ENCODE assay signal across 2 cellular contexts in genomic region chr11:40877256-40877655, GRCh38.
A peak's percentile ranks its signal among the peaks of the same experiment; 100 is the strongest.
TF ChIP-seq lines count a peak whose summit lies in the region.

No MANE protein-coding gene starts in this region.

TF ChIP-seq in SK-N-SH, 30 proteins besides CTCF, POLR2A, EP300 and RAD21 (continued from another document):
- TF ChIP-seq ZBTB33 (IDR thresholded peaks at IDR 0.05; ENCODE audit: borderline replicate concordance, low read depth) = no peak
- TF ChIP-seq FOXM1 (IDR thresholded peaks at IDR 0.05; ENCODE audit: low read depth) = no peak
- TF ChIP-seq FOSL2 (IDR thresholded peaks at IDR 0.05; ENCODE audit: borderline replicate concordance, low read depth) = peak; percentile 45; the same call in 1 of the 2 replicates
- 0 out of 2 replicates have a peak, but pooled peaks have one; percentile 27 for TF ChIP-seq JUND (IDR thresholded peaks at IDR 0.05)
- no peak for TF ChIP-seq MEF2A (IDR thresholded peaks at IDR 0.05; ENCODE audit: borderline replicate concordance, low read depth)
- no peak for TF ChIP-seq REST (IDR thresholded peaks at IDR 0.05; ENCODE audit: low read depth, low read length)
- no peak for TF ChIP-seq IRF3 (IDR thresholded peaks at IDR 0.05; ENCODE audit: low read depth, low read length)
- TF ChIP-seq YY1 (IDR thresholded peaks at IDR 0.05; ENCODE audit: low read depth) = no peak
- TF ChIP-seq FOXJ3 (CRISPR knock-in tag; IDR thresholded peaks at IDR 0.05) = no peak
- TF ChIP-seq RFX5 (IDR thresholded peaks at IDR 0.05; ENCODE audit: low read length) = no peak
- no peak for TF ChIP-seq ELF1 (IDR thresholded peaks at IDR 0.05)
- TF ChIP-seq USF1 (IDR thresholded peaks at IDR 0.05; ENCODE audit: borderline replicate concordance, low read depth) = no peak
- TF ChIP-seq PBX3 (IDR thresholded peaks at IDR 0.05) = peak; percentile 16; the same call in 1 of the 2 replicates
TF ChIP-seq in SK-N-SH: peak in this region for 3.

TF ChIP-seq in SK-N-SH treated with all-trans-retinoic acid at 6 μM for 48 hours, 23 proteins besides CTCF, POLR2A, EP300 and RAD21 (continued from another document):
- no peak for TF ChIP-seq POU6F1 (CRISPR knock-in tag; IDR thresholded peaks at IDR 0.05; ENCODE audit: borderline replicate concordance, low read depth)
- TF ChIP-seq TSHZ2 (CRISPR knock-in tag; IDR thresholded peaks at IDR 0.05) = no peak
- no peak for TF ChIP-seq ISL1 (CRISPR knock-in tag; IDR thresholded peaks at IDR 0.05)
- no peak for TF ChIP-seq GLIS3 (CRISPR knock-in tag; IDR thresholded peaks at IDR 0.05)
- TF ChIP-seq OSR1 (CRISPR knock-in tag; IDR thresholded peaks at IDR 0.05) = no peak
- no peak for TF ChIP-seq ARNTL (CRISPR knock-in tag; IDR thresholded peaks at IDR 0.05; ENCODE audit: borderline replicate concordance, low read depth)
- no peak for TF ChIP-seq BACH2 (CRISPR knock-in tag; IDR thresholded peaks at IDR 0.05; ENCODE audit: borderline replicate concordance)
- no peak for TF ChIP-seq PATZ1 (CRISPR knock-in tag; IDR thresholded peaks at IDR 0.05; ENCODE audit: borderline replicate concordance)
- TF ChIP-seq ZFP30 (CRISPR knock-in tag; IDR thresholded peaks at IDR 0.05) = no peak
- no peak for TF ChIP-seq ZNF565 (CRISPR knock-in tag; conservative IDR thresholded peaks at IDR 0.05; ENCODE audit: low read depth)
- no peak for TF ChIP-seq ZFP3 (CRISPR knock-in tag; IDR thresholded peaks at IDR 0.05)
- no peak for TF ChIP-seq PPARA (CRISPR knock-in tag; IDR thresholded peaks at IDR 0.05; ENCODE audit: borderline replicate concordance)
- TF ChIP-seq CSRNP3 (CRISPR knock-in tag; IDR thresholded peaks at IDR 0.05) = no peak
- TF ChIP-seq ZNF70 (CRISPR knock-in tag; IDR thresholded peaks at IDR 0.05) = no peak
- TF ChIP-seq ESRRG (CRISPR knock-in tag; IDR thresholded peaks at IDR 0.05) = no peak
- TF ChIP-seq ZNF8 (CRISPR knock-in tag; IDR thresholded peaks at IDR 0.05) = no peak
